Comparison of ENCODE assay signal across 24 cellular contexts in genomic region chr14:99513183-99513694, GRCh38. TPM values are rescaled to one million over a fixed set of nuclear protein-coding genes. Genes with fewer than 3 reads are reported as not detected.
DNase-seq lines count a peak whose midpoint lies in the region; ATAC-seq, FAIRE-seq and TF ChIP-seq lines count a peak whose summit lies in the region.
"Had no signal": no experiment of that assay in that cellular context is flagged by ENCODE, and none has a peak within 500 bp of the region (broad histone marks: within the 10 kb centered on the region; RNA-seq: fewer than 3 reads in every experiment).

No MANE protein-coding gene starts in this region.

- ATAC-seq in activated T-cell treated with anti-CD3 and anti-CD28 coated beads, Interleukin-2, amount 50 U/mL, for 72 hours (replicated peaks in 1 of 2), result no peak
- ATAC-seq in K562 (no peak; the same call in 2 of the 3 replicates), GM21447 (IDR thresholded peaks at IDR 0.05; ENCODE audit: unreplicated experiment) (no peak)
- ATAC-seq: activated CD8-positive, alpha-beta memory T cell treated with anti-CD3 and anti-CD28 coated beads, Interleukin-2, amount 10 ng/mL, durations not matched to agents 7 days and 5 days; activated naive CD8-positive, alpha-beta T cell treated with anti-CD3 and anti-CD28 coated beads, Interleukin-2, amount 50 U/mL, for 24 hours; body of pancreas; GM12878; left colon had no signal

- H3K9ac ChIP-seq in K562 (ENCODE audit: insufficient read depth in 1 of 2, low read depth in 2 of 2, low read length in 2 of 2), result no peak overlapping the region
- H3K9ac ChIP-seq: GM23248, parathyroid adenoma had no signal

- TF ChIP-seq CTCF in K562 (IDR thresholded peaks at IDR 0.05 in 2 of 3, conservative IDR thresholded peaks at IDR 0.05 in 1 of 3; ENCODE audit: insufficient read depth in 2 of 3, low read depth in 1 of 3, low read length in 3 of 3) (no peak), testis (IDR thresholded peaks at IDR 0.05) (no peak)

- no TSS peak for BruUV-seq in K562 (replicated peaks; lab: Mats Ljungman, UMichigan)

- no peak overlapping the region for H3K4me3 Mint-ChIP-seq in activated T-cell treated with anti-CD3 and anti-CD28 coated beads, Interleukin-2, amount 50 U/mL, for 72 hours
- H3K4me3 Mint-ChIP-seq: activated CD4-positive, alpha-beta T cell treated with anti-CD3 and anti-CD28 coated beads, Interleukin-2, amount 10 ng/mL, durations not matched to agents 7 days and 5 days; activated CD8-positive, alpha-beta memory T cell treated with anti-CD3 and anti-CD28 coated beads, Interleukin-2, amount 10 ng/mL, durations not matched to agents 7 days and 5 days; activated naive CD8-positive, alpha-beta T cell treated with anti-CD3 and anti-CD28 coated beads, Interleukin-2, amount 50 U/mL, for 24 hours; nephron; T-helper 1 cell treated with Interleukin-12 subunit alpha and Interleukin-12 subunit beta and Interleukin-4 antibody, amounts not matched to agents 30 μg/mL and 1 μg/mL, for 36 hours had no signal

- DNase-seq in activated T-cell treated with anti-CD3 and anti-CD28 coated beads, Interleukin-2, amount 50 U/mL, for 1 hour, result peak; percentile 15
- no peak for DNase-seq in activated T-cell treated with anti-CD3 and anti-CD28 coated beads, Interleukin-2, amount 50 U/mL, for 72 hours
- DNase-seq in K562 (ENCODE audit: extremely low read depth in 1 of 4, low spot score in 3 of 4) (no peak), mesenteric fat pad (ENCODE audit: low spot score) (peak; percentile 84), testis (no peak), DMS53 (lab: John Stamatoyannopoulos, UW) (no peak), T-helper 9 cell (no peak)
- DNase-seq: 8988T; activated CD4-positive, alpha-beta T cell treated with anti-CD3 and anti-CD28 coated beads, Interleukin-2, amount 10 ng/mL, durations not matched to agents 7 days and 5 days; activated CD8-positive, alpha-beta memory T cell treated with anti-CD3 and anti-CD28 coated beads, Interleukin-2, amount 10 ng/mL, durations not matched to agents 7 days and 5 days; activated effector memory CD4-positive, alpha-beta T cell treated with Interleukin-2 at 50 U/mL for 16 hours; activated naive CD8-positive, alpha-beta T cell treated with anti-CD3 and anti-CD28 coated beads, Interleukin-2, amount 50 U/mL, for 24 hours; COR-L47; DND-41; GM23248; left colon had no signal

- H3K27me3 ChIP-seq in K562 (ENCODE audit: control insufficient read depth in 2 of 2, insufficient read depth in 2 of 2, low read length in 2 of 2) (no peaks in the 10 kb centered on the region), testis (no peaks in the 10 kb centered on the region)
- H3K27me3 ChIP-seq: body of pancreas had no signal

- CTCF ChIA-PET in K562 (lab: Yijun Ruan, JAX; ENCODE audit: low intra/inter-chr PET ratio), result no interaction called here

- H3K9me1 ChIP-seq in K562 (ENCODE audit: control insufficient read depth, insufficient read depth, low read length), result no peaks in the 10 kb centered on the region

- 85% methylated on average over 8 of the region's 15 CpGs for WGBS in K562 (ENCODE audit: insufficient coverage, low coverage, missing lambda C conversion rate)
- WGBS in testis, 2 donors, result 87% methylated on average over 15 of the region's 15 CpGs; no CpG with 5 or more reads in 1 of the 2 donors

- H3K27ac Mint-ChIP-seq in activated T-cell treated with anti-CD3 and anti-CD28 coated beads, Interleukin-2, amount 50 U/mL, for 72 hours, result no peak overlapping the region
- H3K27ac Mint-ChIP-seq: activated CD4-positive, alpha-beta T cell treated with anti-CD3 and anti-CD28 coated beads, Interleukin-2, amount 10 ng/mL, durations not matched to agents 7 days and 5 days; activated CD8-positive, alpha-beta memory T cell treated with anti-CD3 and anti-CD28 coated beads, Interleukin-2, amount 10 ng/mL, durations not matched to agents 7 days and 5 days; activated naive CD8-positive, alpha-beta T cell treated with anti-CD3 and anti-CD28 coated beads, Interleukin-2, amount 50 U/mL, for 24 hours; nephron; T-helper 1 cell treated with Interleukin-12 subunit alpha and Interleukin-12 subunit beta and Interleukin-4 antibody, amounts not matched to agents 30 μg/mL and 1 μg/mL, for 36 hours had no signal

- H3K9me3 ChIP-seq in K562 (replicated peaks; ENCODE audit: control insufficient read depth, insufficient read depth, low read depth, low read length) (no peaks in the 10 kb centered on the region), testis (no peaks in the 10 kb centered on the region)
- H3K9me3 ChIP-seq: body of pancreas, thoracic aorta had no signal

- no peak for FAIRE-seq in K562 (lab: Jason Lieb, UNC)
- FAIRE-seq: GM12878, RCC 7860 had no signal

- POLR2A ChIA-PET in K562 (lab: Yijun Ruan, JAX), result interaction anchor here (0.7 to 1.2 kb wide), 2 partner anchors 10 to 171 kb away, joined by 3 to 4 read pairs; partner anchors contain the start of gene CYP46A1

- H3K4me3 ChIP-seq in K562, result no peak overlapping the region
- no peak overlapping the region for H3K4me3 ChIP-seq in testis
- H3K4me3 ChIP-seq: body of pancreas, GM12878, GM23248, thoracic aorta had no signal

- no peaks in the 10 kb centered on the region for H3K36me3 Mint-ChIP-seq in activated T-cell treated with anti-CD3 and anti-CD28 coated beads, Interleukin-2, amount 50 U/mL, for 72 hours (ENCODE audit: insufficient read depth in 2 of 2)

- no peak overlapping the region for H3K4me2 ChIP-seq in K562 (ENCODE audit: insufficient read depth, low read length)

- H3K4me1 Mint-ChIP-seq in activated T-cell treated with anti-CD3 and anti-CD28 coated beads, Interleukin-2, amount 50 U/mL, for 72 hours (ENCODE audit: low read depth), result no peaks in the 10 kb centered on the region
- H3K4me1 Mint-ChIP-seq: activated CD4-positive, alpha-beta T cell treated with anti-CD3 and anti-CD28 coated beads, Interleukin-2, amount 10 ng/mL, durations not matched to agents 7 days and 5 days; activated CD8-positive, alpha-beta memory T cell treated with anti-CD3 and anti-CD28 coated beads, Interleukin-2, amount 10 ng/mL, durations not matched to agents 7 days and 5 days; activated naive CD8-positive, alpha-beta T cell treated with anti-CD3 and anti-CD28 coated beads, Interleukin-2, amount 50 U/mL, for 24 hours had no signal

- no peaks in the 10 kb centered on the region for H3K27me3 Mint-ChIP-seq in activated T-cell treated with anti-CD3 and anti-CD28 coated beads, Interleukin-2, amount 50 U/mL, for 72 hours (ENCODE audit: low read depth)
- H3K27me3 Mint-ChIP-seq: activated CD4-positive, alpha-beta T cell treated with anti-CD3 and anti-CD28 coated beads, Interleukin-2, amount 10 ng/mL, durations not matched to agents 7 days and 5 days; activated CD8-positive, alpha-beta memory T cell treated with anti-CD3 and anti-CD28 coated beads, Interleukin-2, amount 10 ng/mL, durations not matched to agents 7 days and 5 days; activated naive CD8-positive, alpha-beta T cell treated with anti-CD3 and anti-CD28 coated beads, Interleukin-2, amount 50 U/mL, for 24 hours had no signal

- TF ChIP-seq EP300 in K562 (IDR thresholded peaks at IDR 0.05; ENCODE audit: low read length), result no peak

- H4K20me1 ChIP-seq in K562 (replicated peaks; ENCODE audit: control insufficient read depth, insufficient read depth, low read length), result 0 out of 2 replicates have a peak, but pooled peaks cover 8% of the 10 kb centered on the region

- TF ChIP-seq POLR2A in K562 (conservative IDR thresholded peaks at IDR 0.05) (no peak), testis (IDR thresholded peaks at IDR 0.05) (no peak)

- H3K27ac ChIP-seq in K562 (ENCODE audit: extremely low read depth, low read depth, low read length) (no peak overlapping the region), testis (peak overlapping the region; percentile 42 to 85)
- H3K27ac ChIP-seq: body of pancreas, GM23248, parathyroid adenoma, thoracic aorta had no signal

- H3K36me3 ChIP-seq in K562 (ENCODE audit: control insufficient read depth, insufficient read depth, low read length), result peaks cover 33% of the 10 kb centered on the region; the same call in 2 of the 3 replicates
- no peaks in the 10 kb centered on the region for H3K36me3 ChIP-seq in testis (ENCODE audit: low read depth, missing control alignments)

- no peaks in the 10 kb centered on the region for H3K79me2 ChIP-seq in K562 (ENCODE audit: control insufficient read depth, insufficient read depth, low read length)

- intact Hi-C loops in K562 (cut with micrococcal nuclease), result no loop called here
- intact Hi-C loops in testis (cut with DNase I; ENCODE audit: low total_unique reads), result no loop called here

- TF ChIP-seq RAD21 in K562 (CRISPR knock-in tag; conservative IDR thresholded peaks at IDR 0.05 in 1 of 2, IDR thresholded peaks at IDR 0.05 in 1 of 2), result no peak

- H3K9me3 Mint-ChIP-seq in activated T-cell treated with anti-CD3 and anti-CD28 coated beads, Interleukin-2, amount 50 U/mL, for 72 hours, result no peaks in the 10 kb centered on the region
- H3K9me3 Mint-ChIP-seq: activated CD4-positive, alpha-beta T cell treated with anti-CD3 and anti-CD28 coated beads, Interleukin-2, amount 10 ng/mL, durations not matched to agents 7 days and 5 days; activated naive CD8-positive, alpha-beta T cell treated with anti-CD3 and anti-CD28 coated beads, Interleukin-2, amount 50 U/mL, for 24 hours; nephron; T-helper 1 cell treated with Interleukin-12 subunit alpha and Interleukin-12 subunit beta and Interleukin-4 antibody, amounts not matched to agents 30 μg/mL and 1 μg/mL, for 36 hours had no signal

- H2AFZ ChIP-seq in K562 (ENCODE audit: low read depth, low read length), result no peak overlapping the region
- H2AFZ ChIP-seq: GM23248, parathyroid adenoma had no signal

- in situ Hi-C loops in K562 (cut with MboI), result no loop called here

- H3K4me1 ChIP-seq in K562 (replicated peaks in 1 of 2; ENCODE audit: control insufficient read depth in 2 of 2, insufficient read depth in 2 of 2, low read length in 2 of 2) (peaks cover 0 to 17% of the 10 kb centered on the region in 2 experiments; a peak in 2 of 5 replicates), testis (peaks cover 36% of the 10 kb centered on the region)
- H3K4me1 ChIP-seq: parathyroid adenoma had no signal

RNA-seq across cellular contexts. Expression of gene CCNK, which starts 32.0 kb away (rescaled TPM):
- total RNA-seq in activated T-cell treated with anti-CD3 and anti-CD28 coated beads, Interleukin-2, amount 50 U/mL, for 72 hours, result 10 to 100 TPM; 86.1 to 88.5 TPM
- 51.2 and 83.1 TPM in 2 replicates for total RNA-seq in K562 (2011; cell fraction: chromatin; rRNA removed; ENCODE audit: low replicate concordance)
- 21.5 and 32.9 TPM in 2 replicates for total RNA-seq in K562 (2011; cell fraction: nucleolus; rRNA removed)
- 39.8 TPM in 2 replicates for total RNA-seq in K562 (2011; cell fraction: nucleoplasm; rRNA removed)
- total RNA-seq in K562 (2014; rRNA removed) (15.9 and 20.2 TPM in 2 replicates), K562 (2014; rRNA removed; fragmentation: Illumina TruSeq; extraction: Trizol) (9.3 and 10.6 TPM in 2 replicates), K562 (2015; rRNA removed; fragmentation: Illumina TruSeq; extraction: Trizol) (10.1 and 12.9 TPM in 2 replicates), K562 (2021) (54.8 and 63.6 TPM in 2 replicates), mesenteric fat pad (48.2 TPM), testis (10 to 100 TPM; 69.1 to 73.1 TPM)
- polyA plus RNA-seq in K562 (2011; rRNA removed) (6.6 and 9.0 TPM in 2 replicates), K562 (2014; fragmentation: Illumina TruSeq; extraction: Trizol) (74.6 and 84.2 TPM in 2 replicates), K562 (2014; fragmentation: Nextera tagmentation; extraction: Ambion mirVana) (10 to 100 TPM in 1 of 2 experiments, 1 to 10 TPM in 1; 5.8 to 16.4 TPM), K562 (2014; rRNA removed) (12.5 and 16.9 TPM in 2 replicates), testis (ENCODE audit: insufficient read depth, low read depth, low replicate concordance) (134 TPM)
- 6.1 and 11.8 TPM in 2 replicates for polyA plus RNA-seq in K562 (2011; cell fraction: cytosol; rRNA removed)
- polyA plus RNA-seq in K562 (2011; cell fraction: nucleus; rRNA removed), result 13.8 and 18.3 TPM in 2 replicates
- polyA plus RNA-seq in K562 (2012), result 38.8 and 55.9 TPM in 2 replicates
- 37.8 and 42.2 TPM in 2 replicates for polyA minus RNA-seq in K562 (2011; rRNA and poly(A)+ RNA removed)
- 22.9 and 44.6 TPM in 2 replicates for polyA minus RNA-seq in K562 (2011; cell fraction: cytosol; rRNA and poly(A)+ RNA removed)
- polyA minus RNA-seq in K562 (2011; cell fraction: nucleus; rRNA and poly(A)+ RNA removed), result 16.3 and 31.9 TPM in 2 replicates

RNA-seq across cellular contexts. Expression of gene SETD3, which starts 32.6 kb away (rescaled TPM):
- 10 to 100 TPM; 48.0 to 49.6 TPM for total RNA-seq in activated T-cell treated with anti-CD3 and anti-CD28 coated beads, Interleukin-2, amount 50 U/mL, for 72 hours
- total RNA-seq in K562 (2011; cell fraction: chromatin; rRNA removed; ENCODE audit: low replicate concordance), result 14.4 and 25.8 TPM in 2 replicates
- 7.0 and 11.2 TPM in 2 replicates for total RNA-seq in K562 (2011; cell fraction: nucleolus; rRNA removed)
- 14.6 and 22.7 TPM in 2 replicates for total RNA-seq in K562 (2011; cell fraction: nucleoplasm; rRNA removed)
- 24.4 and 26.5 TPM in 2 replicates for total RNA-seq in K562 (2014; rRNA removed)
- total RNA-seq in K562 (2014; rRNA removed; fragmentation: Illumina TruSeq; extraction: Trizol), result 35.2 and 43.2 TPM in 2 replicates
- 33.5 and 35.9 TPM in 2 replicates for total RNA-seq in K562 (2015; rRNA removed; fragmentation: Illumina TruSeq; extraction: Trizol)
- 32.4 and 36.6 TPM in 2 replicates for total RNA-seq in K562 (2021)
- polyA plus RNA-seq in K562 (2011; rRNA removed), result 21.2 and 24.6 TPM in 2 replicates
- polyA plus RNA-seq in K562 (2011; cell fraction: cytosol; rRNA removed), result 14.1 and 17.8 TPM in 2 replicates
- polyA plus RNA-seq in K562 (2011; cell fraction: nucleus; rRNA removed), result 15.3 and 18.5 TPM in 2 replicates
- 21.7 and 21.9 TPM in 2 replicates for polyA plus RNA-seq in K562 (2012)
- 29.2 and 33.5 TPM in 2 replicates for polyA plus RNA-seq in K562 (2014; fragmentation: Illumina TruSeq; extraction: Trizol)
- 10 to 100 TPM in 1 of 2 experiments, 1 to 10 TPM in 1; 8.5 to 11.5 TPM for polyA plus RNA-seq in K562 (2014; fragmentation: Nextera tagmentation; extraction: Ambion mirVana)
- 23.7 and 24.1 TPM in 2 replicates for polyA plus RNA-seq in K562 (2014; rRNA removed)
- 33.3 and 39.5 TPM in 2 replicates for polyA minus RNA-seq in K562 (2011; rRNA and poly(A)+ RNA removed)
- polyA minus RNA-seq in K562 (2011; cell fraction: cytosol; rRNA and poly(A)+ RNA removed), result 26.9 and 27.8 TPM in 2 replicates
- 10.8 and 21.7 TPM in 2 replicates for polyA minus RNA-seq in K562 (2011; cell fraction: nucleus; rRNA and poly(A)+ RNA removed)
- 61.5 TPM for total RNA-seq in mesenteric fat pad
- 100 to 1,000 TPM; 135 to 160 TPM for total RNA-seq in testis
- polyA plus RNA-seq in testis (ENCODE audit: insufficient read depth, low read depth, low replicate concordance), result 186 TPM

Comparison
In these comparisons a context has a peak if more than half of its experiments do, and no peak if none do; other contexts are left out.
1. DNase-seq: peak in activated T-cell treated with anti-CD3 and anti-CD28 coated beads, Interleukin-2, amount 50 U/mL, for 1 hour (single experiment) and mesenteric fat pad (single experiment); none in activated T-cell treated with anti-CD3 and anti-CD28 coated beads, Interleukin-2, amount 50 U/mL, for 72 hours (0 of 2), K562 (0 of 4), testis (single experiment), DMS53 (single experiment) and T-helper 9 cell (single experiment).